Comparison of ENCODE assay signal across 18 cellular contexts in the genomic region with DNA sequence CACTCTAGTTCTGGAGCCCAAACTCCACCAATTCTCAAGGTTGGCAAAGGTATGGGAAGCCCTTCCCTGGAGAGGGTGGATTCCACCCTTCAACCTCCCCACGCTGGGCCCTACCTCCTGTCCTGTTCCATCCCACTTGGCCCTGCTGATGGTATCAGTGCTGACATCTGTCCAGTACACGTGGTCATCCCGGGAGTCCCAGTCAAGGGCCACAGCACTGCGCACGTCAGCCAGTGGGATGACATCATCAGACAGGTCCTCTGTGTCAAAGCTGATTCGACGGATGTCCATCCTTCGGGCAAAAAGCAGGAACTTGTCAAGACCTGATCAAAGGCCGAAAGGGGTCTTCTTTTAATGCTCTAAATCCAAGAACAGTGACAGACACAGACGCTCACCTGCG. TPM values are rescaled to one million over a fixed set of nuclear protein-coding genes. Genes with fewer than 3 reads are reported as not detected.
DNase-seq lines count a peak whose midpoint lies in the region; ATAC-seq, FAIRE-seq and TF ChIP-seq lines count a peak whose summit lies in the region.
"Had no signal": no experiment of that assay in that cellular context is flagged by ENCODE, and none has a peak within 500 bp of the region (broad histone marks: within the 10 kb centered on the region; RNA-seq: fewer than 3 reads in every experiment).

No MANE protein-coding gene starts in this region.

- H3K4me1 ChIP-seq in K562 (replicated peaks in 1 of 2; ENCODE audit: control insufficient read depth in 2 of 2, insufficient read depth in 2 of 2, low read length in 2 of 2) (peaks cover 0 to 11% of the 10 kb centered on the region in 2 experiments; a peak in 3 of 5 replicates), H1 (replicated peaks in 1 of 4; ENCODE audit: control insufficient read depth in 3 of 4, insufficient read depth in 4 of 4, low read length in 3 of 4) (no peaks in the 10 kb centered on the region)
- H3K4me1 ChIP-seq: Caco-2 had no signal

- peaks cover 2% of the 10 kb centered on the region for H3K4me1 Mint-ChIP-seq in CD14-positive monocyte

- no peak overlapping the region for H2BK120ac ChIP-seq in H1 (replicated peaks; ENCODE audit: low read depth, low read length)

- H3K4me3 Mint-ChIP-seq in CD14-positive monocyte = no peak overlapping the region
- H3K4me3 Mint-ChIP-seq: CD4-positive, CD25-positive, alpha-beta regulatory T cell; CD8-positive, alpha-beta T cell; H9 had no signal

- no peaks in the 10 kb centered on the region for H3K9me1 ChIP-seq in K562 (ENCODE audit: control insufficient read depth, insufficient read depth, low read length)

- peak overlapping the region in 1 of 7 donors; percentile 45 for H3K27ac Mint-ChIP-seq in CD14-positive monocyte
- H3K27ac Mint-ChIP-seq: CD4-positive, CD25-positive, alpha-beta regulatory T cell; CD8-positive, alpha-beta T cell had no signal

- H2BK12ac ChIP-seq in H1 (ENCODE audit: low read depth, low read length) = no peak overlapping the region

- TF ChIP-seq POLR2A in K562 (conservative IDR thresholded peaks at IDR 0.05) (no peak), H1 (IDR thresholded peaks at IDR 0.05; ENCODE audit: control extremely low read depth in 1 of 2, low read depth in 2 of 2, low read length in 2 of 2) (no peak)

- no peak overlapping the region for H3K23ac ChIP-seq in H1 (ENCODE audit: insufficient read length)

- H3K36me3 ChIP-seq in K562 (ENCODE audit: control insufficient read depth, insufficient read depth, low read length) (no peaks in the 10 kb centered on the region), H1 (ENCODE audit: control insufficient read depth in 2 of 4, insufficient read depth in 4 of 4, low read length in 3 of 4) (peaks cover 4 to 30% (median 18%) of the 10 kb centered on the region in 4 experiments; a peak in 6 of 8 replicates)

- H3K79me1 ChIP-seq in H1 (ENCODE audit: low read depth, low read length) = no peaks in the 10 kb centered on the region

- H2AFZ ChIP-seq in K562 (ENCODE audit: low read depth, low read length) (peak overlapping the region; percentile 52), H1 (ENCODE audit: low read length) (no peak overlapping the region)
- H2AFZ ChIP-seq: GM23248 had no signal

- DNase-seq in K562 (ENCODE audit: extremely low read depth in 1 of 4, low spot score in 3 of 4) (peak; percentile 53 to 79 (median 74)), H1 (ENCODE audit: low read depth in 1 of 2, low spot score in 2 of 2) (no peak), posterior vena cava (ENCODE audit: low spot score) (peak; percentile 50), CD14-positive monocyte (ENCODE audit: low spot score) (no peak)
- DNase-seq: C1 segment of cervical spinal cord; Caco-2; CD4-positive, CD25-positive, alpha-beta regulatory T cell; CD8-positive, alpha-beta T cell; DMS153; DND-41; GM23248; H9 had no signal

- peaks cover 0 to 3% (median 0%) of the 10 kb centered on the region in 7 donors for H3K9me3 Mint-ChIP-seq in CD14-positive monocyte
- H3K9me3 Mint-ChIP-seq: CD8-positive, alpha-beta T cell had no signal

- no peak overlapping the region for H4K5ac ChIP-seq in H1 (ENCODE audit: insufficient read length, low read depth, low read length)

- no peak overlapping the region for H3K14ac ChIP-seq in H1 (ENCODE audit: insufficient read length)

- no peak overlapping the region for H3K27ac ChIP-seq in K562 (ENCODE audit: extremely low read depth, low read depth, low read length)
- H3K27ac ChIP-seq in H1 (ENCODE audit: low read depth, low read length) = no peak overlapping the region
- H3K27ac ChIP-seq: GM23248 had no signal

- intact Hi-C loops in K562 (cut with micrococcal nuclease) (loop anchor here (5.0 to 10.0 kb wide), 3 partner anchors 216 to 569 kb away; a partner anchor contains a TSS), posterior vena cava (cut with DNase I) (no loop called here), CD14-positive monocyte (cut with micrococcal nuclease) (no loop called here)

- peak; percentile 76 for FAIRE-seq in K562 (lab: Jason Lieb, UNC)
- no peak for FAIRE-seq in H1 (lab: Jason Lieb, UNC)
- FAIRE-seq: G401.6, GM12892, GM19239 had no signal

- no peak overlapping the region for H2AK5ac ChIP-seq in H1 (ENCODE audit: low read depth, low read length)

- H3K36me3 Mint-ChIP-seq in CD14-positive monocyte = no peaks in the 10 kb centered on the region
- H3K36me3 Mint-ChIP-seq: CD4-positive, CD25-positive, alpha-beta regulatory T cell; CD8-positive, alpha-beta T cell had no signal

- H3K9ac ChIP-seq in K562 (ENCODE audit: insufficient read depth in 1 of 2, low read depth in 2 of 2, low read length in 2 of 2) (0 out of 4 replicates have a peak overlapping the region, but pooled peaks of 1 of the 2 experiments have one; percentile 3), H1 (replicated peaks in 1 of 4; ENCODE audit: extremely low read depth in 1 of 4, low read depth in 3 of 4, low read length in 3 of 4) (no peak overlapping the region)
- H3K9ac ChIP-seq: GM23248 had no signal

- WGBS in K562 (ENCODE audit: insufficient coverage, low coverage, missing lambda C conversion rate) = 8% methylated on average over 11 of the region's 11 CpGs
- WGBS in H1 (ENCODE audit: extremely low coverage in 1 of 2, insufficient coverage in 1 of 2, insufficient read length in 1 of 2, insufficient replicate concordance in 2 of 2, low coverage in 1 of 2, low lambda C conversion rate in 2 of 2, missing lambda C conversion rate in 1 of 2), 2 experiments = 86% methylated on average over 11 of the region's 11 CpGs; no CpG with 5 or more reads in 1 of the 2 experiments

- no peak overlapping the region for H3K4me3 ChIP-seq in K562
- no peak overlapping the region for H3K4me3 ChIP-seq in H1 (ENCODE audit: extremely low read depth in 1 of 4, insufficient read depth in 2 of 4, low read depth in 3 of 4, low read length in 4 of 4)
- H3K4me3 ChIP-seq: GM23248 had no signal

- in situ Hi-C loops in K562 (cut with MboI) = loop anchor here (5.0 to 10.0 kb wide), 2 partner anchors 276 to 469 kb away; a partner anchor contains a TSS

- TF ChIP-seq RAD21 in K562 (CRISPR knock-in tag; conservative IDR thresholded peaks at IDR 0.05 in 1 of 2, IDR thresholded peaks at IDR 0.05 in 1 of 2) = no peak
- no peak for TF ChIP-seq RAD21 in H1 (IDR thresholded peaks at IDR 0.05 in 1 of 2, conservative IDR thresholded peaks at IDR 0.05 in 1 of 2; ENCODE audit: low read depth in 2 of 2, low read length in 2 of 2)

- H3K18ac ChIP-seq in H1 (ENCODE audit: extremely low read depth, low read length) = no peak overlapping the region

- H3K79me2 ChIP-seq in K562 (ENCODE audit: control insufficient read depth, insufficient read depth, low read length) (no peaks in the 10 kb centered on the region), H1 (ENCODE audit: control insufficient read depth in 1 of 2, insufficient read depth in 2 of 2, low read length in 2 of 2) (no peaks in the 10 kb centered on the region)

- peak overlapping the region; percentile 39 for H3K4me2 ChIP-seq in K562 (ENCODE audit: insufficient read depth, low read length)
- H3K4me2 ChIP-seq in H1 (ENCODE audit: insufficient read depth in 1 of 2, low read depth in 2 of 2, low read length in 2 of 2) = no peak overlapping the region

- no peak overlapping the region for H2BK20ac ChIP-seq in H1 (ENCODE audit: low read length)

- POLR2A ChIA-PET in K562 (lab: Yijun Ruan, JAX) (no interaction called here), H1 (lab: Charles Lee; ENCODE audit: partially characterized antibody) (interaction anchor here (0.8 kb wide), 1 partner anchor 58 kb away, joined by 3 read pairs; no protein-coding TSS in a partner anchor)

- H2BK5ac ChIP-seq in H1 (ENCODE audit: low read depth, low read length) = no peak overlapping the region

- H4K91ac ChIP-seq in H1 (replicated peaks; ENCODE audit: insufficient read length, low read length) = no peak overlapping the region

- TF ChIP-seq EP300 in K562 (IDR thresholded peaks at IDR 0.05; ENCODE audit: low read length) = no peak
- TF ChIP-seq EP300 in H1 (IDR thresholded peaks at IDR 0.05; ENCODE audit: borderline replicate concordance in 1 of 2, low read depth in 2 of 2, low read length in 2 of 2) = no peak

- H3K56ac ChIP-seq in H1 (replicated peaks; ENCODE audit: insufficient read length, low read depth, low read length) = no peak overlapping the region

- BruUV-seq in K562 (replicated peaks; lab: Mats Ljungman, UMichigan) = no TSS peak

- H3K4ac ChIP-seq in H1 (replicated peaks; ENCODE audit: insufficient read length, low read depth, low read length) = no peak overlapping the region

- H4K8ac ChIP-seq in H1 (ENCODE audit: extremely low read depth, insufficient read depth, low read length) = peak overlapping the region; percentile 29; the same call in 1 of the 2 replicates

- H3K27me3 ChIP-seq in K562 (ENCODE audit: control insufficient read depth in 2 of 2, insufficient read depth in 2 of 2, low read length in 2 of 2) (peaks cover 20 to 45% of the 10 kb centered on the region in 2 experiments), H1 (replicated peaks in 1 of 4; ENCODE audit: control insufficient read depth in 3 of 4, extremely low read depth in 1 of 4, insufficient read depth in 3 of 4, low read length in 3 of 4) (no peaks in the 10 kb centered on the region)

- H3K23me2 ChIP-seq in H1 (ENCODE audit: low read depth, low read length) = peaks cover under 1% of the 10 kb centered on the region; the same call in 1 of the 2 replicates

- H3K27me3 Mint-ChIP-seq in CD14-positive monocyte (ENCODE audit: low read depth in 3 of 3) = peaks cover 0 to 7% (median 1%) of the 10 kb centered on the region in 3 donors

- TF ChIP-seq CTCF in K562 (IDR thresholded peaks at IDR 0.05 in 2 of 3, conservative IDR thresholded peaks at IDR 0.05 in 1 of 3; ENCODE audit: insufficient read depth in 2 of 3, low read depth in 1 of 3, low read length in 3 of 3) = no peak
- TF ChIP-seq CTCF in H1 (IDR thresholded peaks at IDR 0.05; ENCODE audit: control extremely low read depth in 1 of 3, insufficient read depth in 1 of 3, low read depth in 1 of 3, low read length in 3 of 3) = no peak
- TF ChIP-seq CTCF in CD14-positive monocyte (IDR thresholded peaks at IDR 0.05) = no peak

- H3K9me3 ChIP-seq in K562 (replicated peaks; ENCODE audit: control insufficient read depth, insufficient read depth, low read depth, low read length) (no peaks in the 10 kb centered on the region), H1 (ENCODE audit: insufficient read depth in 2 of 2, low read depth in 1 of 2, low read length in 1 of 2) (no peaks in the 10 kb centered on the region)
- H3K9me3 ChIP-seq: Caco-2 had no signal

- H4K20me1 ChIP-seq in K562 (replicated peaks; ENCODE audit: control insufficient read depth, insufficient read depth, low read length) (no peaks in the 10 kb centered on the region), H1 (replicated peaks in 1 of 2; ENCODE audit: control insufficient read depth in 1 of 2, insufficient read depth in 2 of 2, low read length in 2 of 2) (no peaks in the 10 kb centered on the region)

- CTCF ChIA-PET in K562 (lab: Yijun Ruan, JAX; ENCODE audit: low intra/inter-chr PET ratio) (no interaction called here), H1 (lab: Charles Lee; ENCODE audit: partially characterized antibody) (interaction anchor here (1.7 kb wide), 2 partner anchors 10 to 267 kb away, joined by 4 to 5 read pairs; no protein-coding TSS in a partner anchor)

- ATAC-seq in K562 = peak; percentile 83
- no peak for ATAC-seq in GM18498 (IDR thresholded peaks at IDR 0.05; ENCODE audit: unreplicated experiment)
- ATAC-seq in HG03442 (IDR thresholded peaks at IDR 0.05; ENCODE audit: unreplicated experiment) = no peak
- ATAC-seq: CD8-positive, alpha-beta T cell; HCT116 had no signal

- no peak overlapping the region for H2BK15ac ChIP-seq in H1 (ENCODE audit: low read length)

RNA-seq across cellular contexts. Expression of a gene that starts 32.1 kb away (rescaled TPM):
- total RNA-seq in K562 (2011; cell fraction: chromatin; rRNA removed; ENCODE audit: low replicate concordance) = 1.4 and 1.5 TPM in 2 replicates
- total RNA-seq in K562 (2011; cell fraction: nucleolus; rRNA removed) = 0.79 and 1.2 TPM in 2 replicates
- total RNA-seq in K562 (2011; cell fraction: nucleoplasm; rRNA removed) = 0.66 and 1.8 TPM in 2 replicates
- 0.09 and 0.16 TPM in 2 replicates for total RNA-seq in K562 (2014; rRNA removed)
- 0.25 and 0.29 TPM in 2 replicates for total RNA-seq in K562 (2014; rRNA removed; fragmentation: Illumina TruSeq; extraction: Trizol)
- total RNA-seq in K562 (2015; rRNA removed; fragmentation: Illumina TruSeq; extraction: Trizol) = 0.07 TPM in 1 of 2 replicates, not detected in the other
- 0.35 and 0.60 TPM in 2 replicates for total RNA-seq in K562 (2021)
- polyA plus RNA-seq in K562 (2011; rRNA removed) = 0.30 and 0.54 TPM in 2 replicates
- polyA plus RNA-seq in K562 (2011; cell fraction: cytosol; rRNA removed) = 0.21 and 0.34 TPM in 2 replicates
- 0.87 and 1.3 TPM in 2 replicates for polyA plus RNA-seq in K562 (2011; cell fraction: nucleus; rRNA removed)
- 0.08 and 0.22 TPM in 2 replicates for polyA plus RNA-seq in K562 (2012)
- 0.30 and 0.32 TPM in 2 replicates for polyA plus RNA-seq in K562 (2014; fragmentation: Illumina TruSeq; extraction: Trizol)
- under 1 TPM; 0.04 to 0.10 TPM for polyA plus RNA-seq in K562 (2014; fragmentation: Nextera tagmentation; extraction: Ambion mirVana)
- polyA plus RNA-seq in K562 (2014; rRNA removed) = 0.04 and 0.19 TPM in 2 replicates
- 0.46 and 0.72 TPM in 2 replicates for polyA minus RNA-seq in K562 (2011; rRNA and poly(A)+ RNA removed)
- polyA minus RNA-seq in K562 (2011; cell fraction: cytosol; rRNA and poly(A)+ RNA removed) = 1.0 and 1.7 TPM in 2 replicates
- polyA minus RNA-seq in K562 (2011; cell fraction: nucleus; rRNA and poly(A)+ RNA removed) = 0.78 and 1.1 TPM in 2 replicates
- total RNA-seq in H1 (2021; fragmentation: NEBNext Ultra II Directional; extraction: Animal tissue kit (Norgen Biotek cat#: 25700)) = 20.8 and 22.1 TPM in 2 replicates
- polyA plus RNA-seq in H1 (2011; rRNA removed) = 5.4 and 11.0 TPM in 2 replicates
- polyA plus RNA-seq in H1 (2011; cell fraction: cytosol; rRNA removed) = 9.7 TPM
- polyA plus RNA-seq in H1 (2011; cell fraction: nucleus; rRNA removed) = 38.0 TPM
- polyA plus RNA-seq in H1 (2012, experiment 1 of 2) = 13.2 to 16.4 TPM (median 13.8 TPM) in 4 replicates
- polyA plus RNA-seq in H1 (2012, experiment 2 of 2) = 3.2 TPM
- polyA plus RNA-seq in H1 (2013, experiment 1 of 2) = 19.9 TPM
- 17.6 TPM for polyA plus RNA-seq in H1 (2013, experiment 2 of 2)
- polyA minus RNA-seq in H1 (2011; rRNA and poly(A)+ RNA removed) = 28.0 and 31.2 TPM in 2 replicates
- polyA minus RNA-seq in H1 (2011; cell fraction: cytosol; rRNA and poly(A)+ RNA removed) = 11.9 TPM
- 29.2 TPM for polyA minus RNA-seq in H1 (2011; cell fraction: nucleus; rRNA and poly(A)+ RNA removed)
- total RNA-seq in posterior vena cava = 10 to 100 TPM in 1 of 2 donors, 1 to 10 TPM in 1; 9.1 to 10.1 TPM
- not detected for polyA plus RNA-seq in CD14-positive monocyte
- total RNA-seq: CD8-positive, alpha-beta T cell had no signal
- polyA plus RNA-seq: CD4-positive, CD25-positive, alpha-beta regulatory T cell had no signal

RNA-seq across cellular contexts. Expression of a gene that starts 40.1 kb away (rescaled TPM):
- 99.5 and 276 TPM in 2 replicates for total RNA-seq in K562 (2011; cell fraction: chromatin; rRNA removed; ENCODE audit: low replicate concordance)
- 54.9 and 87.6 TPM in 2 replicates for total RNA-seq in K562 (2011; cell fraction: nucleolus; rRNA removed)
- 124 and 137 TPM in 2 replicates for total RNA-seq in K562 (2011; cell fraction: nucleoplasm; rRNA removed)
- total RNA-seq in K562 (2014; rRNA removed) (92.5 and 95.7 TPM in 2 replicates), K562 (2014; rRNA removed; fragmentation: Illumina TruSeq; extraction: Trizol) (139 and 196 TPM in 2 replicates), K562 (2015; rRNA removed; fragmentation: Illumina TruSeq; extraction: Trizol) (166 and 168 TPM in 2 replicates), K562 (2021) (171 and 180 TPM in 2 replicates), posterior vena cava (10 to 100 TPM; 56.8 to 66.4 TPM)
- polyA plus RNA-seq in K562 (2011; rRNA removed) (221 and 239 TPM in 2 replicates), K562 (2014; fragmentation: Illumina TruSeq; extraction: Trizol) (135 and 155 TPM in 2 replicates), K562 (2014; fragmentation: Nextera tagmentation; extraction: Ambion mirVana) (10 to 100 TPM; 60.1 to 75.7 TPM), K562 (2014; rRNA removed) (105 and 116 TPM in 2 replicates), H1 (2011; rRNA removed) (45.2 and 64.8 TPM in 2 replicates), CD14-positive monocyte (10 to 100 TPM in 1 of 2 donors, 1 to 10 TPM in 1; 6.4 to 10.2 TPM)
- 114 and 128 TPM in 2 replicates for polyA plus RNA-seq in K562 (2011; cell fraction: cytosol; rRNA removed)
- polyA plus RNA-seq in K562 (2011; cell fraction: nucleus; rRNA removed) = 160 and 231 TPM in 2 replicates
- 70.2 and 88.8 TPM in 2 replicates for polyA plus RNA-seq in K562 (2012)
- 387 and 418 TPM in 2 replicates for polyA minus RNA-seq in K562 (2011; rRNA and poly(A)+ RNA removed)
- polyA minus RNA-seq in K562 (2011; cell fraction: cytosol; rRNA and poly(A)+ RNA removed) = 125 and 129 TPM in 2 replicates
- 52.5 and 135 TPM in 2 replicates for polyA minus RNA-seq in K562 (2011; cell fraction: nucleus; rRNA and poly(A)+ RNA removed)
- total RNA-seq in H1 (2021; fragmentation: NEBNext Ultra II Directional; extraction: Animal tissue kit (Norgen Biotek cat#: 25700)) = 185 and 192 TPM in 2 replicates
- polyA plus RNA-seq in H1 (2011; cell fraction: cytosol; rRNA removed) = 74.4 TPM
- polyA plus RNA-seq in H1 (2011; cell fraction: nucleus; rRNA removed) = 136 TPM
- 70.6 to 109 TPM (median 85.2 TPM) in 4 replicates for polyA plus RNA-seq in H1 (2012, experiment 1 of 2)
- polyA plus RNA-seq in H1 (2012, experiment 2 of 2) = 4.1 TPM
- 50.9 TPM for polyA plus RNA-seq in H1 (2013, experiment 1 of 2)
- polyA plus RNA-seq in H1 (2013, experiment 2 of 2) = 48.5 TPM
- 249 and 293 TPM in 2 replicates for polyA minus RNA-seq in H1 (2011; rRNA and poly(A)+ RNA removed)
- 89.2 TPM for polyA minus RNA-seq in H1 (2011; cell fraction: cytosol; rRNA and poly(A)+ RNA removed)
- 168 TPM for polyA minus RNA-seq in H1 (2011; cell fraction: nucleus; rRNA and poly(A)+ RNA removed)

RNA-seq across cellular contexts. Expression of a gene that starts 50.4 kb away (rescaled TPM):
- 37.5 and 39.3 TPM in 2 replicates for total RNA-seq in K562 (2011; cell fraction: chromatin; rRNA removed; ENCODE audit: low replicate concordance)
- 20.5 and 22.9 TPM in 2 replicates for total RNA-seq in K562 (2011; cell fraction: nucleolus; rRNA removed)
- total RNA-seq in K562 (2011; cell fraction: nucleoplasm; rRNA removed) = 30.4 and 49.0 TPM in 2 replicates
- 9.4 and 11.9 TPM in 2 replicates for total RNA-seq in K562 (2014; rRNA removed)
- total RNA-seq in K562 (2014; rRNA removed; fragmentation: Illumina TruSeq; extraction: Trizol) = 7.7 and 8.4 TPM in 2 replicates
- 9.0 and 10.9 TPM in 2 replicates for total RNA-seq in K562 (2015; rRNA removed; fragmentation: Illumina TruSeq; extraction: Trizol)
- total RNA-seq in K562 (2021) = 10.8 and 12.1 TPM in 2 replicates
- 8.6 and 12.5 TPM in 2 replicates for polyA plus RNA-seq in K562 (2011; rRNA removed)
- 14.4 and 14.6 TPM in 2 replicates for polyA plus RNA-seq in K562 (2011; cell fraction: cytosol; rRNA removed)
- polyA plus RNA-seq in K562 (2011; cell fraction: nucleus; rRNA removed) = 14.0 and 18.0 TPM in 2 replicates
- polyA plus RNA-seq in K562 (2012) = 16.2 and 20.3 TPM in 2 replicates
- polyA plus RNA-seq in K562 (2014; fragmentation: Illumina TruSeq; extraction: Trizol) = 16.6 and 17.8 TPM in 2 replicates
- polyA plus RNA-seq in K562 (2014; fragmentation: Nextera tagmentation; extraction: Ambion mirVana) = 1 to 10 TPM; 6.5 to 7.6 TPM
- 9.2 and 10.3 TPM in 2 replicates for polyA plus RNA-seq in K562 (2014; rRNA removed)
- polyA minus RNA-seq in K562 (2011; rRNA and poly(A)+ RNA removed) = 12.2 and 12.3 TPM in 2 replicates
- 11.0 and 12.8 TPM in 2 replicates for polyA minus RNA-seq in K562 (2011; cell fraction: cytosol; rRNA and poly(A)+ RNA removed)
- 10.1 and 14.7 TPM in 2 replicates for polyA minus RNA-seq in K562 (2011; cell fraction: nucleus; rRNA and poly(A)+ RNA removed)
- 24.2 and 26.2 TPM in 2 replicates for total RNA-seq in H1 (2021; fragmentation: NEBNext Ultra II Directional; extraction: Animal tissue kit (Norgen Biotek cat#: 25700))
- polyA plus RNA-seq in H1 (2011; rRNA removed) = 28.7 and 55.1 TPM in 2 replicates
- 27.5 TPM for polyA plus RNA-seq in H1 (2011; cell fraction: cytosol; rRNA removed)
- 34.3 TPM for polyA plus RNA-seq in H1 (2011; cell fraction: nucleus; rRNA removed)
- 24.5 to 28.7 TPM (median 26.8 TPM) in 4 replicates for polyA plus RNA-seq in H1 (2012, experiment 1 of 2)
- 26.6 TPM for polyA plus RNA-seq in H1 (2012, experiment 2 of 2)
- polyA plus RNA-seq in H1 (2013, experiment 1 of 2) = 15.1 TPM
- 15.9 TPM for polyA plus RNA-seq in H1 (2013, experiment 2 of 2)
- 25.0 and 34.0 TPM in 2 replicates for polyA minus RNA-seq in H1 (2011; rRNA and poly(A)+ RNA removed)
- 20.8 TPM for polyA minus RNA-seq in H1 (2011; cell fraction: cytosol; rRNA and poly(A)+ RNA removed)
- polyA minus RNA-seq in H1 (2011; cell fraction: nucleus; rRNA and poly(A)+ RNA removed) = 33.3 TPM
- 10 to 100 TPM; 17.8 to 19.8 TPM for total RNA-seq in posterior vena cava
- polyA plus RNA-seq in CD14-positive monocyte = 1 to 10 TPM; 5.9 to 6.5 TPM

Comparison
In these comparisons a context has a peak if more than half of its experiments do, and no peak if none do; other contexts are left out.
1. DNase-seq: peak in K562 (4 of 4) and posterior vena cava (single experiment); none in H1 (0 of 2) and CD14-positive monocyte (single experiment).